ENCODE assay signal across 14 cellular contexts in the genomic region with DNA sequence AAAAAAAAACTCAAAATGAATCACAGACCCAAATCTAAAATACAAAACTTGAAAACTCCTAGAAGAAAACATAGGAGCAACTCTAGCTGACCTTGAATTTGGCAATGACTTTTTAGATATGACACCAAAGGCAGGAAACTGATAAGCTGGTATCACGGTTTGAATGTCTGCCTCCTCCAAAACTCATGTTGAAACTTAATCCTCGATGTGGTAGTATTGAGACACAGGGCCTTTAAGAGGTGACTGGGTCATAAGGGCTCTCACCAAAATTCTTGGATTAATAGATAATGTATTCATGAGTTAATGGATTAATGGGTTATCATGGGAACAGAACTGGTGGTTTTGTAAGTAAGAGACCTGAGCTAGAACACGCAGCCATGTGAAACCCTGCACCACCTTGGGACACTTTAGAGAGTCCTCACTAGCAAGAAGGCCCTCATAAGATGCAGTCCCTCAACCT. TPM values are rescaled to one million over a fixed set of nuclear protein-coding genes. Genes with fewer than 3 reads are reported as not detected.
DNase-seq lines count a peak whose midpoint lies in the region; ATAC-seq lines count a peak whose summit lies in the region.
"Had no signal": no experiment of that assay in that cellular context is flagged by ENCODE, and none has a peak within 500 bp of the region (broad histone marks: within the 10 kb centered on the region; RNA-seq: fewer than 3 reads in every experiment).

No MANE protein-coding gene starts in this region.

- H3K27me3 Mint-ChIP-seq in activated naive CD8-positive, alpha-beta T cell treated with anti-CD3 and anti-CD28 coated beads, Interleukin-2, amount 50 U/mL, for 24 hours: no peaks in the 10 kb centered on the region

- H2AFZ ChIP-seq in GM23248: no peak overlapping the region

- no peak overlapping the region for H3K9ac ChIP-seq in GM23248

- peaks cover 12% of the 10 kb centered on the region for H4K20me1 ChIP-seq in GM23248 (ENCODE audit: insufficient read depth)

- in situ Hi-C loops in GM23248 (cut with MboI): no loop called here

- H3K9me3 Mint-ChIP-seq in activated naive CD8-positive, alpha-beta T cell treated with anti-CD3 and anti-CD28 coated beads, Interleukin-2, amount 50 U/mL, for 24 hours: peaks cover 5% of the 10 kb centered on the region

- H3K36me3 Mint-ChIP-seq in activated naive CD8-positive, alpha-beta T cell treated with anti-CD3 and anti-CD28 coated beads, Interleukin-2, amount 50 U/mL, for 24 hours (ENCODE audit: low read depth): peaks cover 9% of the 10 kb centered on the region

- H3K4me3 Mint-ChIP-seq in activated naive CD8-positive, alpha-beta T cell treated with anti-CD3 and anti-CD28 coated beads, Interleukin-2, amount 50 U/mL, for 24 hours: no peak overlapping the region
- H3K4me3 Mint-ChIP-seq: WTC11 had no signal

- H3K36me3 ChIP-seq in GM23248 (ENCODE audit: low read depth): no peaks in the 10 kb centered on the region
- H3K36me3 ChIP-seq: ascending aorta had no signal

- no peaks in the 10 kb centered on the region for H3K9me3 ChIP-seq in GM23248 (ENCODE audit: low read depth)
- H3K9me3 ChIP-seq: ascending aorta had no signal

- H3K4me1 ChIP-seq in GM23248 (ENCODE audit: insufficient read depth): no peaks in the 10 kb centered on the region

- no peak overlapping the region for H3K4me2 ChIP-seq in GM23248 (ENCODE audit: unreplicated experiment)

- H3K27ac ChIP-seq in GM23248: no peak overlapping the region
- H3K27ac ChIP-seq: ascending aorta had no signal

- WGBS in GM23248 (ENCODE audit: low coverage in 1 of 2, low lambda C conversion rate in 2 of 2, missing lambda C conversion rate in 2 of 2), 2 experiments: 98 to 99% methylated on average over 3 of the region's 3 CpGs

- no peak overlapping the region for H3K27ac Mint-ChIP-seq in activated naive CD8-positive, alpha-beta T cell treated with anti-CD3 and anti-CD28 coated beads, Interleukin-2, amount 50 U/mL, for 24 hours
- H3K27ac Mint-ChIP-seq: WTC11 had no signal

- H3K4me1 Mint-ChIP-seq in activated naive CD8-positive, alpha-beta T cell treated with anti-CD3 and anti-CD28 coated beads, Interleukin-2, amount 50 U/mL, for 24 hours: peaks cover 74% of the 10 kb centered on the region

- no peaks in the 10 kb centered on the region for H3K27me3 ChIP-seq in GM23248 (replicated peaks; ENCODE audit: insufficient read depth)
- H3K27me3 ChIP-seq: ascending aorta had no signal

- peaks cover 5% of the 10 kb centered on the region; the same call in 1 of the 2 replicates for H3F3A ChIP-seq in GM23248 (ENCODE audit: insufficient read depth)

- H3K79me2 ChIP-seq in GM23248 (ENCODE audit: insufficient read depth): peaks cover 89% of the 10 kb centered on the region

- DNase-seq in CMK (ENCODE audit: low read depth): peak; percentile 50
- no peak for DNase-seq in activated naive CD8-positive, alpha-beta T cell treated with anti-CD3 and anti-CD28 coated beads, Interleukin-2, amount 50 U/mL, for 24 hours
- no peak for DNase-seq in GM23248
- no peak for DNase-seq in SHP77 (lab: John Stamatoyannopoulos, UW)
- no peak for DNase-seq in A172 (ENCODE audit: low spot score)
- no peak for DNase-seq in DMS53 treated with DMSO at 0.1 percent for 48 hours (lab: John Stamatoyannopoulos, UW; ENCODE audit: unreplicated experiment)
- DNase-seq: left ventricle myocardium superior, NCI-H1048, PC-3 had no signal

- H3K4me3 ChIP-seq in GM23248: no peak overlapping the region
- H3K4me3 ChIP-seq: ascending aorta had no signal

- ATAC-seq in GM19463 (IDR thresholded peaks at IDR 0.05; ENCODE audit: unreplicated experiment): peak; percentile 66
- peak; percentile 63 for ATAC-seq in HG03196 (IDR thresholded peaks at IDR 0.05; ENCODE audit: unreplicated experiment)
- peak; percentile 66 for ATAC-seq in activated naive CD8-positive, alpha-beta T cell treated with anti-CD3 and anti-CD28 coated beads, Interleukin-2, amount 50 U/mL, for 24 hours
- ATAC-seq: esophagus mucosa, left ventricle myocardium superior, PC-3, WTC11 had no signal

- H3K9me2 ChIP-seq in GM23248 (ENCODE audit: insufficient read depth): no peaks in the 10 kb centered on the region

RNA-seq across cellular contexts. Expression of gene FRYL, which starts 40.5 kb away (rescaled TPM):
- 28.4 and 34.7 TPM in 2 replicates for total RNA-seq in GM23248 (2014; rRNA removed; shearing (Covaris generic))
- 12.4 and 16.6 TPM in 2 replicates for polyA plus RNA-seq in GM23248 (2016; fragmentation: Nextera tagmentation; extraction: Ambion mirVana)
- 25.8 and 30.0 TPM in 2 replicates for total RNA-seq in A172 (2014; rRNA removed; shearing (Covaris generic))
